10 cellular contexts compared by ENCODE assay signal in the genomic region with DNA sequence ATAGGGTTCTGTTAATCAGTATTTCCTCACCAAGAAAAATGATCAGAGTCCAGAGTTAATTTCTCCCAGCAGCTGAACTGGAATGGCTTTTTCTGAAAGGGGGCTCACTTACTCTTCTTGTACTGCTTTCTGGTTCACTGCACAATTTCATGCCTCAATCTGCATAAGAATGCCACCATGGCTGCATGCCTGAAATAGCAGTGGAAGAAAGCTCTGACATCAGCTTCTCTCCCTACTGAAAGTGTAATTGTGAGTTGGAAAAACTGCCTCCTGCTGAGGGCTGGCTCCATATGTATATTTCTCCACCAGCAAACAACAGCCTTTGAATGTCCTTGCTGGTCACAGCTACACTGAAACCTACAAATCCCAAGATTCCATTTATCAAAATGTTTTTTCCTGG.
DNase-seq lines count a peak whose midpoint lies in the region; ATAC-seq and TF ChIP-seq lines count a peak whose summit lies in the region.
"Had no signal": no experiment of that assay in that cellular context is flagged by ENCODE, and none has a peak within 500 bp of the region (broad histone marks: within the 10 kb centered on the region; RNA-seq: fewer than 3 reads in every experiment).

No MANE protein-coding gene starts in this region.

- in situ Hi-C loops in astrocyte of the spinal cord (cut with HindIII; ENCODE audit: low sequenced_read_pairs) = no loop called here

- ATAC-seq in HG03571 (IDR thresholded peaks at IDR 0.05; ENCODE audit: unreplicated experiment) (no peak), GM19351 (IDR thresholded peaks at IDR 0.05; ENCODE audit: unreplicated experiment) (no peak), GM21576 (IDR thresholded peaks at IDR 0.05; ENCODE audit: unreplicated experiment) (no peak)
- ATAC-seq: right lobe of liver had no signal

- DNase-seq in A172 (ENCODE audit: low spot score) = peak; percentile 2
- peak; percentile 49 for DNase-seq in HK-2 (ENCODE audit: unreplicated experiment)
- peak; percentile 97 for DNase-seq in astrocyte of the spinal cord (ENCODE audit: low read depth, low spot score)
- peak; percentile 34 for DNase-seq in iPS-NIHi7 (ENCODE audit: extremely low spot score)
- no peak for DNase-seq in erythroblast (lab: John Stamatoyannopoulos, UW)
- DNase-seq: NCI-H187 treated with DMSO at 0.1 percent for 48 hours, right lobe of liver had no signal

- no peak overlapping the region for H3K4me3 ChIP-seq in astrocyte of the spinal cord (ENCODE audit: low read depth, low read length)
- H3K4me3 ChIP-seq: right lobe of liver had no signal

- no peak for TF ChIP-seq POLR2A in erythroblast (IDR thresholded peaks at IDR 0.05; ENCODE audit: low read length)

- no peak for TF ChIP-seq CTCF in astrocyte of the spinal cord (IDR thresholded peaks at IDR 0.05; ENCODE audit: low read depth, low read length)

Comparison
In these comparisons a context has a peak if more than half of its experiments do, and no peak if none do; other contexts are left out.
1. DNase-seq: peak in A172 (single experiment), HK-2 (single experiment), astrocyte of the spinal cord (single experiment) and iPS-NIHi7 (single experiment); none in erythroblast (0 of 2).